ENCODE assay signal across 1 cellular context in the genomic region with DNA sequence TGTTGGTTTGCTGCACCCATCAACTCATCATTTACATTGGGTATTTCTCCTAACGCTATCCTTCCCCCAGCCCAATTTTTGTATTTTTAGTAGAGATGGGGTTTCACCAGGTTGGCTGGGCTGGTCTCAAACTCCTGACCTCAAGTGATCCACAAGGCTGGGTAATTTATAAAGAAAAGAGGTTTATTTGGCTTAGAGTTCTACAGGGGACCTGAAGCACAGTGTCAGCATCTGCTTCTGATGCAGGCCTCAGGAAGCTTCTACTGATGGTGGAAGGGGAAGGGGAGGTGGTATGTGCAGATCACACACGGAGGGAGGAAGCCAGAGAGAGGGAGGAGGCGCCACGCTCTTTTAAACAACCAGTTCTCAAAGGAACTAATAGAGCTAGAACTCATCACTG.
TF ChIP-seq lines count a peak whose summit lies in the region.

No MANE protein-coding gene starts in this region.

TF ChIP-seq in K562, 482 proteins besides CTCF, POLR2A, EP300 and RAD21:
- TF ChIP-seq ZNF766 (CRISPR knock-in tag; conservative IDR thresholded peaks at IDR 0.05): peak; percentile 94
- TF ChIP-seq, protein P1, sequence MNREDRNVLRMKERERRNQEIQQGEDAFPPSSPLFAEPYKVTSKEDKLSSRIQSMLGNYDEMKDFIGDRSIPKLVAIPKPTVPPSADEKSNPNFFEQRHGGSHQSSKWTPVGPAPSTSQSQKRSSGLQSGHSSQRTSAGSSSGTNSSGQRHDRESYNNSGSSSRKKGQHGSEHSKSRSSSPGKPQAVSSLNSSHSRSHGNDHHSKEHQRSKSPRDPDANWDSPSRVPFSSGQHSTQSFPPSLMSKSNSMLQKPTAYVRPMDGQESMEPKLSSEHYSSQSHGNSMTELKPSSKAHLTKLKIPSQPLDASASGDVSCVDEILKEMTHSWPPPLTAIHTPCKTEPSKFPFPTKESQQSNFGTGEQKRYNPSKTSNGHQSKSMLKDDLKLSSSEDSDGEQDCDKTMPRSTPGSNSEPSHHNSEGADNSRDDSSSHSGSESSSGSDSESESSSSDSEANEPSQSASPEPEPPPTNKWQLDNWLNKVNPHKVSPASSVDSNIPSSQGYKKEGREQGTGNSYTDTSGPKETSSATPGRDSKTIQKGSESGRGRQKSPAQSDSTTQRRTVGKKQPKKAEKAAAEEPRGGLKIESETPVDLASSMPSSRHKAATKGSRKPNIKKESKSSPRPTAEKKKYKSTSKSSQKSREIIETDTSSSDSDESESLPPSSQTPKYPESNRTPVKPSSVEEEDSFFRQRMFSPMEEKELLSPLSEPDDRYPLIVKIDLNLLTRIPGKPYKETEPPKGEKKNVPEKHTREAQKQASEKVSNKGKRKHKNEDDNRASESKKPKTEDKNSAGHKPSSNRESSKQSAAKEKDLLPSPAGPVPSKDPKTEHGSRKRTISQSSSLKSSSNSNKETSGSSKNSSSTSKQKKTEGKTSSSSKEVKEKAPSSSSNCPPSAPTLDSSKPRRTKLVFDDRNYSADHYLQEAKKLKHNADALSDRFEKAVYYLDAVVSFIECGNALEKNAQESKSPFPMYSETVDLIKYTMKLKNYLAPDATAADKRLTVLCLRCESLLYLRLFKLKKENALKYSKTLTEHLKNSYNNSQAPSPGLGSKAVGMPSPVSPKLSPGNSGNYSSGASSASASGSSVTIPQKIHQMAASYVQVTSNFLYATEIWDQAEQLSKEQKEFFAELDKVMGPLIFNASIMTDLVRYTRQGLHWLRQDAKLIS (CRISPR knock-in tag; IDR thresholded peaks at IDR 0.05): no peak
